ENCODE assay signal across 8 cellular contexts in genomic region chr2:231673348-231673770, GRCh38. TPM values are rescaled to one million over a fixed set of nuclear protein-coding genes. Genes with fewer than 3 reads are reported as not detected.
A peak's percentile ranks its signal among the peaks of the same experiment; 100 is the strongest.
DNase-seq lines count a peak whose midpoint lies in the region; ATAC-seq lines count a peak whose summit lies in the region.

No MANE protein-coding gene starts in this region.

- no peaks in the 10 kb centered on the region for H3K9me3 Mint-ChIP-seq in memory B cell
- H3K9me3 Mint-ChIP-seq in activated naive CD4-positive, alpha-beta T cell treated with anti-CD3 and anti-CD28 coated beads, Interleukin-2, amount 50 U/mL, for 72 hours, result no peaks in the 10 kb centered on the region

- DNase-seq in DMS 273 treated with DMSO at 0.1 percent for 48 hours (lab: John Stamatoyannopoulos, UW), result peak; percentile 42
- DNase-seq in NCI-H128 (lab: John Stamatoyannopoulos, UW; ENCODE audit: unreplicated experiment), result peak; percentile 49
- DNase-seq in T47D (ENCODE audit: low read depth in 1 of 2, low spot score in 1 of 2), result peak; percentile 71 to 94
- no peak for DNase-seq in memory B cell (ENCODE audit: low spot score in 2 of 2)
- DNase-seq in OCI-M1 (lab: John Stamatoyannopoulos, UW), result no peak
- no peak for DNase-seq in activated naive CD4-positive, alpha-beta T cell treated with anti-CD3 and anti-CD28 coated beads, Interleukin-2, amount 50 U/mL, for 72 hours (ENCODE audit: low spot score in 2 of 2)

- no peaks in the 10 kb centered on the region for H3K27me3 Mint-ChIP-seq in memory B cell

- in situ Hi-C loops in T47D (cut with HindIII; ENCODE audit: low pct_unique_long_range_greater_than_20kb, low sequenced_read_pairs), result no loop called here

- H3K27ac Mint-ChIP-seq in memory B cell, result peak overlapping the region; percentile 99
- H3K27ac Mint-ChIP-seq in activated naive CD4-positive, alpha-beta T cell treated with anti-CD3 and anti-CD28 coated beads, Interleukin-2, amount 50 U/mL, for 72 hours, result peak overlapping the region in 1 of 2 donors; percentile 50

- no peaks in the 10 kb centered on the region for H3K36me3 Mint-ChIP-seq in memory B cell
- H3K36me3 Mint-ChIP-seq in activated naive CD4-positive, alpha-beta T cell treated with anti-CD3 and anti-CD28 coated beads, Interleukin-2, amount 50 U/mL, for 72 hours, result no peaks in the 10 kb centered on the region

- no peak for ATAC-seq in memory B cell (ENCODE audit: low read depth)
- no peak for ATAC-seq in GM21723 (IDR thresholded peaks at IDR 0.05; ENCODE audit: unreplicated experiment)
- no peak for ATAC-seq in GM18511 (IDR thresholded peaks at IDR 0.05; ENCODE audit: unreplicated experiment)
- no peak for ATAC-seq in activated naive CD4-positive, alpha-beta T cell treated with anti-CD3 and anti-CD28 coated beads, Interleukin-2, amount 50 U/mL, for 72 hours

- H3K4me3 Mint-ChIP-seq in memory B cell, result peak overlapping the region; percentile 94

- H3K4me1 Mint-ChIP-seq in memory B cell, result peaks cover 56% of the 10 kb centered on the region

RNA-seq across cellular contexts. Expression of gene PTMA, which starts 35.0 kb away (rescaled TPM):
- 1,000 to 10,000 TPM; 1,703 to 2,175 TPM for total RNA-seq in activated naive CD4-positive, alpha-beta T cell treated with anti-CD3 and anti-CD28 coated beads, Interleukin-2, amount 50 U/mL, for 72 hours

Comparison
In these comparisons a context has a peak if more than half of its experiments do, and no peak if none do; other contexts are left out.
1. DNase-seq: peak in DMS 273 treated with DMSO at 0.1 percent for 48 hours (single experiment), NCI-H128 (single experiment) and T47D (2 of 2); none in memory B cell (0 of 2), OCI-M1 (single experiment) and activated naive CD4-positive, alpha-beta T cell treated with anti-CD3 and anti-CD28 coated beads, Interleukin-2, amount 50 U/mL, for 72 hours (0 of 2).